In the genomic region with DNA sequence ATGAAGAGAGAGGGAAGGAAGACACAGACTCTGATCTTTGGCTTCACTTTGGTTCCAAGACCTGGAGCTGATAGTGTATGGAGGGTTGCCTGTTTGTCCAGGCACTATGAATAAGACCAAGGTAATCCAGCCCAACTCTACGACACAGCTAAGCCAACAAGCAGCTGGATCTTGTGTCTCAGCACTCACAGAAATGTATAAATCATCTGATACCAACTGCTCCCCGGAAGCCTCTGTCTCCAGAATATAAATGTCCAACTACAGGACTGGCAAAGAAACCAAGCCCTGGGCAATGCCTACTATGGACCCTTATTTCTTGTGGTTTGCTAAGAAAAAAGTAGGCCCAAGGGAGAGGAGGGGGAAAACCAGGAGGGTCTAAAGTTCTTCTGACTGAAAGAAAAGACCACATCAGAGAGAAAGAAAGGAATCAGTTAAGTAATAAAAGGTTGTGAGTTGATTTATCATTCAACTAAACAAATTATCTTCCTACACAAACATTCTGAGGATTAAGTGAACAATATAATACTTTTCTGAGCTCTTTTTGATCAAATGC, we compare ENCODE assay signal across 18 cellular contexts.
A peak's percentile ranks its signal among the peaks of the same experiment; 100 is the strongest.
DNase-seq lines count a peak whose midpoint lies in the region; ATAC-seq and TF ChIP-seq lines count a peak whose summit lies in the region.
"Had no signal": no experiment of that assay in that cellular context is flagged by ENCODE, and none has a peak within 500 bp of the region (broad histone marks: within the 10 kb centered on the region; RNA-seq: fewer than 3 reads in every experiment).

No MANE protein-coding gene starts in this region.

- no peaks in the 10 kb centered on the region for H3K9me3 Mint-ChIP-seq in activated naive CD4-positive, alpha-beta T cell treated with anti-CD3 and anti-CD28 coated beads, Interleukin-2, amount 10 ng/mL, durations not matched to agents 7 days and 5 days
- H3K9me3 Mint-ChIP-seq in stimulated activated naive B cell treated with anti-CD40 and anti-IgM and Interleukin-4, amounts not matched to agents 10 μg/mL and 1 μg/mL and 100 μg/mL, for 72 hours = no peaks in the 10 kb centered on the region
- H3K9me3 Mint-ChIP-seq: CD4-positive, alpha-beta memory T cell; H9 had no signal

- no peaks in the 10 kb centered on the region for H4K20me1 ChIP-seq in Loucy (ENCODE audit: insufficient read depth, low read length, poor library complexity, severe bottlenecking)

- peaks cover 13% of the 10 kb centered on the region for H3F3A ChIP-seq in Loucy (ENCODE audit: low read depth)

- no peaks in the 10 kb centered on the region for H3K36me3 Mint-ChIP-seq in activated naive CD4-positive, alpha-beta T cell treated with anti-CD3 and anti-CD28 coated beads, Interleukin-2, amount 10 ng/mL, durations not matched to agents 7 days and 5 days
- H3K36me3 Mint-ChIP-seq in stimulated activated naive B cell treated with anti-CD40 and anti-IgM and Interleukin-4, amounts not matched to agents 10 μg/mL and 1 μg/mL and 100 μg/mL, for 72 hours = no peaks in the 10 kb centered on the region
- H3K36me3 Mint-ChIP-seq: CD4-positive, alpha-beta memory T cell had no signal

- H3K4me3 Mint-ChIP-seq in activated naive CD4-positive, alpha-beta T cell treated with anti-CD3 and anti-CD28 coated beads, Interleukin-2, amount 10 ng/mL, durations not matched to agents 7 days and 5 days = no peak overlapping the region
- H3K4me3 Mint-ChIP-seq in stimulated activated naive B cell treated with anti-CD40 and anti-IgM and Interleukin-4, amounts not matched to agents 10 μg/mL and 1 μg/mL and 100 μg/mL, for 72 hours = peak overlapping the region in 1 of 2 donors; percentile 55
- H3K4me3 Mint-ChIP-seq: CD4-positive, alpha-beta memory T cell; H9 had no signal

- H3K9me3 ChIP-seq in Loucy (ENCODE audit: insufficient read depth, low read depth, low read length) = no peaks in the 10 kb centered on the region

- H3K36me3 ChIP-seq in Loucy (ENCODE audit: insufficient read depth, low read length) = no peaks in the 10 kb centered on the region

- peak overlapping the region; percentile 77 for H3K4me2 ChIP-seq in Loucy (ENCODE audit: low read depth, low read length, poor library complexity, severe bottlenecking)

- H3K4me1 Mint-ChIP-seq in activated naive CD4-positive, alpha-beta T cell treated with anti-CD3 and anti-CD28 coated beads, Interleukin-2, amount 10 ng/mL, durations not matched to agents 7 days and 5 days = no peaks in the 10 kb centered on the region
- H3K4me1 Mint-ChIP-seq in stimulated activated naive B cell treated with anti-CD40 and anti-IgM and Interleukin-4, amounts not matched to agents 10 μg/mL and 1 μg/mL and 100 μg/mL, for 72 hours = peaks cover 68 to 99% of the 10 kb centered on the region in 2 donors
- H3K4me1 Mint-ChIP-seq: CD4-positive, alpha-beta memory T cell had no signal

- no peaks in the 10 kb centered on the region for H3K27me3 ChIP-seq in Loucy (ENCODE audit: insufficient read depth, low read length, poor library complexity, severe bottlenecking)

- no peak overlapping the region for H2AFZ ChIP-seq in Loucy (ENCODE audit: low read length)

- peaks cover 64% of the 10 kb centered on the region for H3K79me2 ChIP-seq in Loucy (ENCODE audit: insufficient read depth, low read length)

- peaks cover 92% of the 10 kb centered on the region for H3K4me1 ChIP-seq in Loucy (ENCODE audit: insufficient read depth, low read length, poor library complexity, severe bottlenecking)

- no peaks in the 10 kb centered on the region for H3K27me3 Mint-ChIP-seq in activated naive CD4-positive, alpha-beta T cell treated with anti-CD3 and anti-CD28 coated beads, Interleukin-2, amount 10 ng/mL, durations not matched to agents 7 days and 5 days
- H3K27me3 Mint-ChIP-seq in stimulated activated naive B cell treated with anti-CD40 and anti-IgM and Interleukin-4, amounts not matched to agents 10 μg/mL and 1 μg/mL and 100 μg/mL, for 72 hours = no peaks in the 10 kb centered on the region
- H3K27me3 Mint-ChIP-seq: CD4-positive, alpha-beta memory T cell had no signal

- H3K4me3 ChIP-seq in Loucy (ENCODE audit: low read length, poor library complexity, severe bottlenecking) = peak overlapping the region; percentile 49

- no peak for ATAC-seq in stimulated activated naive B cell treated with anti-CD40 and anti-IgM and Interleukin-4, amounts not matched to agents 10 μg/mL and 1 μg/mL and 100 μg/mL, for 72 hours (replicated peaks)
- ATAC-seq in HG02970 (IDR thresholded peaks at IDR 0.05; ENCODE audit: low FRiP score, unreplicated experiment) = no peak
- ATAC-seq in GM21717 (IDR thresholded peaks at IDR 0.05; ENCODE audit: unreplicated experiment) = no peak

- CTCF ChIA-PET in activated naive CD4-positive, alpha-beta T cell treated with anti-CD3 and anti-CD28 coated beads, Interleukin-2, amount 10 ng/mL, durations not matched to agents 7 days and 5 days (lab: Charles Lee) = no interaction called here

- peak overlapping the region; percentile 77 for H3K27ac Mint-ChIP-seq in activated naive CD4-positive, alpha-beta T cell treated with anti-CD3 and anti-CD28 coated beads, Interleukin-2, amount 10 ng/mL, durations not matched to agents 7 days and 5 days
- H3K27ac Mint-ChIP-seq in stimulated activated naive B cell treated with anti-CD40 and anti-IgM and Interleukin-4, amounts not matched to agents 10 μg/mL and 1 μg/mL and 100 μg/mL, for 72 hours = peak overlapping the region; percentile 97
- H3K27ac Mint-ChIP-seq: H9 had no signal

- H3K9ac ChIP-seq in Loucy (ENCODE audit: low read depth, low read length, poor library complexity, severe bottlenecking) = peak overlapping the region; percentile 76

- DNase-seq in activated naive CD4-positive, alpha-beta T cell treated with anti-CD3 and anti-CD28 coated beads, Interleukin-2, amount 10 ng/mL, durations not matched to agents 7 days and 5 days = no peak
- no peak for DNase-seq in activated naive CD4-positive, alpha-beta T cell treated with anti-CD3 and anti-CD28 coated beads, Interleukin-2, amount 50 U/mL, for 16 hours
- DNase-seq in left kidney (ENCODE audit: low read depth, low spot score) (peak; percentile 65), LoVo (ENCODE audit: low spot score) (no peak)
- DNase-seq in stimulated activated naive B cell treated with anti-CD40 and anti-IgM and Interleukin-4, amounts not matched to agents 10 μg/mL and 1 μg/mL and 100 μg/mL, for 72 hours = no peak
- DNase-seq: 8988T; DMS53; EL; H9; NCI-H1694 treated with DMSO at 0.1 percent for 48 hours; NCI-H510A; NCI-H748 treated with DMSO at 0.1 percent for 48 hours; NK-92 treated with Interleukin-12 subunit alpha and Interleukin-12 subunit beta, amount 100 ng/mL, for 24 hours; Right ventricle myocardium superior had no signal

- no peak for TF ChIP-seq CTCF in Loucy (conservative IDR thresholded peaks at IDR 0.05; ENCODE audit: low read length)

- no peaks in the 10 kb centered on the region for H3K9me2 ChIP-seq in Loucy (replicated peaks; ENCODE audit: low read depth, low read length)
